In the genomic region with DNA sequence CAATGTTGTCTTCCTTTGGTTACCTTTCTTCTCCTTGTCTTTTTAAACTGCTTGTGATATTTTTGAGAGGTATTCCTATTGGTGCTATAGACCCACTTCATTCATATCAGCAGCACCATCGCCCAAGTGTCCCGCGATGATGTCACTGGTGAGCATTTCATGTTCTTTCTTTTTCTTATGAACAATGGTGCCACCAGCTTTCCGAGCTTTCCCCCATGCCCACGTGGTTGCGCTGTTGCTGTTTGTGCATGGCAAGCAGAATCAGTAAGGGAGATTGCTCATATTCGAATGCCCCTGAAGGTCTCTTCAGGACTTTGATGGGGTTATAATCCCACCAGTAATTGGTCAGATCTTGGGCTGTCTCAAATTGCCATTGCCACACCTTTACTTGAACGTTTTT, we compare ENCODE assay signal across 12 cellular contexts.
DNase-seq lines count a peak whose midpoint lies in the region; ATAC-seq and TF ChIP-seq lines count a peak whose summit lies in the region.
"Had no signal": no experiment of that assay in that cellular context is flagged by ENCODE, and none has a peak within 500 bp of the region (broad histone marks: within the 10 kb centered on the region; RNA-seq: fewer than 3 reads in every experiment).

No MANE protein-coding gene starts in this region.

- DNase-seq in GM10266 (ENCODE audit: extremely low spot score) (peak; percentile 8), cardiac fibroblast (ENCODE audit: low read depth in 2 of 2) (peak; percentile 6 to 44), activated gamma-delta T cell treated with Interleukin-2 at 50 U/mL for 16 hours (no peak), midbrain (lab: John Stamatoyannopoulos, UW) (no peak), DMS153 (lab: John Stamatoyannopoulos, UW) (no peak)
- peak; percentile 48 for DNase-seq in stimulated activated CD4-positive, alpha-beta T cell treated with anti-CD3 and anti-CD28 coated beads, Interleukin-15, amount 100 ng/mL, for 24 hours
- DNase-seq: NCI-H1436, right cardiac atrium, T1000, transverse colon had no signal

- no peaks in the 10 kb centered on the region for H3K79me2 ChIP-seq in OCI-LY3 (ENCODE audit: low read length)

- no peaks in the 10 kb centered on the region for H3K4me1 ChIP-seq in OCI-LY3 (ENCODE audit: low read length)
- H3K4me1 ChIP-seq: transverse colon had no signal

- H3K36me3 ChIP-seq in OCI-LY3 (replicated peaks; ENCODE audit: low read depth, low read length): no peaks in the 10 kb centered on the region
- H3K36me3 ChIP-seq: transverse colon had no signal

- no peak overlapping the region for H3K27ac ChIP-seq in OCI-LY3 (ENCODE audit: low read length)
- H3K27ac ChIP-seq: transverse colon had no signal

- no peak overlapping the region for H3K4me2 ChIP-seq in OCI-LY3 (ENCODE audit: low read length)

- no peak overlapping the region for H3K4me3 ChIP-seq in OCI-LY3 (ENCODE audit: low read length)
- no peak overlapping the region for H3K4me3 ChIP-seq in cardiac fibroblast (replicated peaks in 1 of 2; ENCODE audit: low read depth in 2 of 2, low read length in 2 of 2)
- H3K4me3 ChIP-seq: transverse colon had no signal

- no peaks in the 10 kb centered on the region for H4K20me1 ChIP-seq in OCI-LY3 (ENCODE audit: insufficient read depth, low read length)

- no peaks in the 10 kb centered on the region for H3K9me3 ChIP-seq in OCI-LY3 (ENCODE audit: insufficient read depth, low read length)
- H3K9me3 ChIP-seq: transverse colon had no signal

- no peak overlapping the region for H3K9ac ChIP-seq in OCI-LY3 (ENCODE audit: low read length)

- ATAC-seq in GM18909 (IDR thresholded peaks at IDR 0.05; ENCODE audit: poor library complexity, unreplicated experiment): no peak
- ATAC-seq: right cardiac atrium had no signal

- no peaks in the 10 kb centered on the region for H3K27me3 ChIP-seq in OCI-LY3 (ENCODE audit: low read depth, low read length)
- H3K27me3 ChIP-seq: transverse colon had no signal

- no peak overlapping the region for H2AFZ ChIP-seq in OCI-LY3 (ENCODE audit: low read depth, low read length)

- TF ChIP-seq CTCF in GM10266 (IDR thresholded peaks at IDR 0.05; ENCODE audit: control insufficient read depth, insufficient read depth, low read depth, missing control alignments): no peak
- peak; percentile 30 for TF ChIP-seq CTCF in OCI-LY3 (IDR thresholded peaks at IDR 0.05; ENCODE audit: low read depth, low read length)
- TF ChIP-seq CTCF in cardiac fibroblast (IDR thresholded peaks at IDR 0.05; ENCODE audit: low read depth, low read length): no peak

Comparison
In these comparisons a context has a peak if more than half of its experiments do, and no peak if none do; other contexts are left out.
1. DNase-seq: peak in GM10266 (single experiment), cardiac fibroblast (2 of 2) and stimulated activated CD4-positive, alpha-beta T cell treated with anti-CD3 and anti-CD28 coated beads, Interleukin-15, amount 100 ng/mL, for 24 hours (single experiment); none in activated gamma-delta T cell treated with Interleukin-2 at 50 U/mL for 16 hours (single experiment), midbrain (single experiment) and DMS153 (single experiment).